ENCODE assay signal across 25 cellular contexts in genomic region chr3:18512007-18512406, GRCh38.
A peak's percentile ranks its signal among the peaks of the same experiment; 100 is the strongest.
DNase-seq lines count a peak whose midpoint lies in the region; ATAC-seq and TF ChIP-seq lines count a peak whose summit lies in the region.
"Had no signal": no experiment of that assay in that cellular context is flagged by ENCODE, and none has a peak within 500 bp of the region (broad histone marks: within the 10 kb centered on the region; RNA-seq: fewer than 3 reads in every experiment).

No MANE protein-coding gene starts in this region.

- H3K4me2 ChIP-seq in OCI-LY7 (ENCODE audit: low read length): no peak overlapping the region
- H3K4me2 ChIP-seq: A549, neural progenitor cell had no signal

- no peaks in the 10 kb centered on the region for H3K79me2 ChIP-seq in OCI-LY7 (ENCODE audit: insufficient read depth, low read depth, low read length)

- H3K4me3 ChIP-seq in OCI-LY7 (ENCODE audit: low read depth, low read length, poor library complexity, severe bottlenecking): no peak overlapping the region
- H3K4me3 ChIP-seq: A549, ascending aorta, neural progenitor cell, psoas muscle, skin epidermis, uterus had no signal

- POLR2A ChIA-PET in OCI-LY7 (lab: Charles Lee): interaction anchor here (0.6 kb wide), 1 partner anchor 216 kb away, joined by 3 read pairs; no protein-coding TSS in a partner anchor

- peaks cover 14% of the 10 kb centered on the region for H3K4me1 ChIP-seq in OCI-LY7 (ENCODE audit: insufficient read depth, low read length, poor library complexity, severe bottlenecking)
- H3K4me1 ChIP-seq: A549, ascending aorta, psoas muscle, uterus had no signal

- H3K27me3 Mint-ChIP-seq in activated T-cell treated with anti-CD3 and anti-CD28 coated beads, Interleukin-2, amount 50 U/mL, for 24 hours: no peaks in the 10 kb centered on the region
- H3K27me3 Mint-ChIP-seq in activated T-cell treated with anti-CD3 and anti-CD28 coated beads, Interleukin-2, amount 50 U/mL, for 72 hours (ENCODE audit: low read depth): no peaks in the 10 kb centered on the region
- no peaks in the 10 kb centered on the region for H3K27me3 Mint-ChIP-seq in stimulated activated naive B cell treated with anti-CD40 and anti-IgM and Interleukin-4, amounts not matched to agents 10 μg/mL and 1 μg/mL and 100 μg/mL, for 72 hours
- H3K27me3 Mint-ChIP-seq: activated CD4-positive, alpha-beta T cell treated with anti-CD3 and anti-CD28 coated beads for 36 hours had no signal

- intact Hi-C loops in OCI-LY7 (cut with micrococcal nuclease; ENCODE audit: unreplicated experiment): no loop called here

- H3K9me2 ChIP-seq in OCI-LY7 (ENCODE audit: insufficient read depth, low read length): no peaks in the 10 kb centered on the region

- ATAC-seq in activated T-cell treated with anti-CD3 and anti-CD28 coated beads, Interleukin-2, amount 50 U/mL, for 72 hours (replicated peaks in 1 of 2): no peak
- ATAC-seq in HG03432 (IDR thresholded peaks at IDR 0.05; ENCODE audit: unreplicated experiment) (peak; percentile 55), GM21447 (IDR thresholded peaks at IDR 0.05; ENCODE audit: unreplicated experiment) (no peak)
- peak; percentile 93 for ATAC-seq in stimulated activated naive B cell treated with anti-CD40 and anti-IgM and Interleukin-4, amounts not matched to agents 10 μg/mL and 1 μg/mL and 100 μg/mL, for 72 hours (replicated peaks)
- ATAC-seq: A549, psoas muscle, SK-N-SH treated with all-trans-retinoic acid at 6 μM for 48 hours had no signal

- DNase-seq in activated T-cell treated with anti-CD3 and anti-CD28 coated beads, Interleukin-2, amount 50 U/mL, for 24 hours: no peak
- DNase-seq in activated T-cell treated with anti-CD3 and anti-CD28 coated beads, Interleukin-2, amount 50 U/mL, for 72 hours: no peak
- peak; percentile 37 for DNase-seq in OCI-LY7 (ENCODE audit: low spot score)
- DNase-seq in stimulated activated naive B cell treated with anti-CD40 and anti-IgM and Interleukin-4, amounts not matched to agents 10 μg/mL and 1 μg/mL and 100 μg/mL, for 72 hours: no peak
- no peak for DNase-seq in nucleus accumbens (lab: John Stamatoyannopoulos, UW)
- DNase-seq in activated gamma-delta T cell (lab: John Stamatoyannopoulos, UW): no peak
- DNase-seq: activated CD4-positive, alpha-beta T cell treated with anti-CD3 and anti-CD28 coated beads for 36 hours; activated naive CD4-positive, alpha-beta T cell; C1 segment of cervical spinal cord; effector CD4-positive, alpha-beta T cell; NCI-H1694; NCI-H2227 treated with DMSO at 0.1 percent for 48 hours; NCI-H774; psoas muscle; stimulated activated CD4-positive, alpha-beta T cell treated with anti-CD3 and anti-CD28 coated beads, Interleukin-4, amount 100 ng/mL, for 1 hour; substantia nigra; uterus had no signal

- no peak overlapping the region for H2AFZ ChIP-seq in OCI-LY7 (ENCODE audit: low read length)
- H2AFZ ChIP-seq: neural progenitor cell had no signal

- H3K36me3 Mint-ChIP-seq in activated T-cell treated with anti-CD3 and anti-CD28 coated beads, Interleukin-2, amount 50 U/mL, for 24 hours (ENCODE audit: low read depth): peaks cover 11% of the 10 kb centered on the region
- peaks cover 2 to 9% of the 10 kb centered on the region in 2 donors for H3K36me3 Mint-ChIP-seq in activated T-cell treated with anti-CD3 and anti-CD28 coated beads, Interleukin-2, amount 50 U/mL, for 72 hours (ENCODE audit: insufficient read depth in 2 of 2)
- no peaks in the 10 kb centered on the region for H3K36me3 Mint-ChIP-seq in stimulated activated naive B cell treated with anti-CD40 and anti-IgM and Interleukin-4, amounts not matched to agents 10 μg/mL and 1 μg/mL and 100 μg/mL, for 72 hours
- H3K36me3 Mint-ChIP-seq: mesothelial cell of epicardium, neural progenitor cell had no signal

- H3K27ac ChIP-seq in OCI-LY7 (ENCODE audit: low read depth, low read length, poor library complexity, severe bottlenecking): no peak overlapping the region
- H3K27ac ChIP-seq: A549, ascending aorta, neural progenitor cell, psoas muscle, skin epidermis, uterus had no signal

- no peaks in the 10 kb centered on the region for H3K9me3 Mint-ChIP-seq in activated T-cell treated with anti-CD3 and anti-CD28 coated beads, Interleukin-2, amount 50 U/mL, for 24 hours
- peaks cover 7 to 9% of the 10 kb centered on the region in 2 donors for H3K9me3 Mint-ChIP-seq in activated T-cell treated with anti-CD3 and anti-CD28 coated beads, Interleukin-2, amount 50 U/mL, for 72 hours
- H3K9me3 Mint-ChIP-seq in stimulated activated naive B cell treated with anti-CD40 and anti-IgM and Interleukin-4, amounts not matched to agents 10 μg/mL and 1 μg/mL and 100 μg/mL, for 72 hours: peaks cover 0 to 6% of the 10 kb centered on the region in 2 donors
- H3K9me3 Mint-ChIP-seq: neural progenitor cell had no signal

- no peaks in the 10 kb centered on the region for H3K36me3 ChIP-seq in OCI-LY7 (ENCODE audit: insufficient read depth, low read length)
- H3K36me3 ChIP-seq: ascending aorta, neural progenitor cell, uterus had no signal

- no peaks in the 10 kb centered on the region for H4K20me1 ChIP-seq in OCI-LY7 (ENCODE audit: insufficient read depth, low read length)

- CTCF ChIA-PET in OCI-LY7 (lab: Charles Lee; ENCODE audit: unreplicated experiment): no interaction called here

- no peak for TF ChIP-seq CTCF in OCI-LY7 (conservative IDR thresholded peaks at IDR 0.05; ENCODE audit: low read length)

- peak overlapping the region; percentile 7 for H3K27ac Mint-ChIP-seq in activated T-cell treated with anti-CD3 and anti-CD28 coated beads, Interleukin-2, amount 50 U/mL, for 24 hours
- no peak overlapping the region for H3K27ac Mint-ChIP-seq in activated T-cell treated with anti-CD3 and anti-CD28 coated beads, Interleukin-2, amount 50 U/mL, for 72 hours
- H3K27ac Mint-ChIP-seq in stimulated activated naive B cell treated with anti-CD40 and anti-IgM and Interleukin-4, amounts not matched to agents 10 μg/mL and 1 μg/mL and 100 μg/mL, for 72 hours: peak overlapping the region; percentile 0
- H3K27ac Mint-ChIP-seq: activated CD4-positive, alpha-beta T cell treated with anti-CD3 and anti-CD28 coated beads for 36 hours; mesothelial cell of epicardium; neural progenitor cell had no signal

- H3K4me3 Mint-ChIP-seq in activated T-cell treated with anti-CD3 and anti-CD28 coated beads, Interleukin-2, amount 50 U/mL, for 24 hours: no peak overlapping the region
- no peak overlapping the region for H3K4me3 Mint-ChIP-seq in activated T-cell treated with anti-CD3 and anti-CD28 coated beads, Interleukin-2, amount 50 U/mL, for 72 hours
- peak overlapping the region; percentile 8 to 45 for H3K4me3 Mint-ChIP-seq in stimulated activated naive B cell treated with anti-CD40 and anti-IgM and Interleukin-4, amounts not matched to agents 10 μg/mL and 1 μg/mL and 100 μg/mL, for 72 hours
- H3K4me3 Mint-ChIP-seq: activated CD4-positive, alpha-beta T cell treated with anti-CD3 and anti-CD28 coated beads for 36 hours; mesothelial cell of epicardium; neural progenitor cell had no signal

- peaks cover 23% of the 10 kb centered on the region for H3K4me1 Mint-ChIP-seq in activated T-cell treated with anti-CD3 and anti-CD28 coated beads, Interleukin-2, amount 50 U/mL, for 24 hours (ENCODE audit: low read depth)
- H3K4me1 Mint-ChIP-seq in activated T-cell treated with anti-CD3 and anti-CD28 coated beads, Interleukin-2, amount 50 U/mL, for 72 hours (ENCODE audit: low read depth): peaks cover 22% of the 10 kb centered on the region
- H3K4me1 Mint-ChIP-seq in stimulated activated naive B cell treated with anti-CD40 and anti-IgM and Interleukin-4, amounts not matched to agents 10 μg/mL and 1 μg/mL and 100 μg/mL, for 72 hours: peaks cover 26 to 47% of the 10 kb centered on the region in 2 donors
- H3K4me1 Mint-ChIP-seq: mesothelial cell of epicardium had no signal

- no TSS peak for BruUV-seq in OCI-LY7 (replicated peaks; lab: Mats Ljungman, UMichigan)

- no peaks in the 10 kb centered on the region for H3K9me3 ChIP-seq in OCI-LY7 (ENCODE audit: low read length)
- H3K9me3 ChIP-seq: A549, ascending aorta, psoas muscle, uterus had no signal

Comparison
In these comparisons a context has a peak if more than half of its experiments do, and no peak if none do; other contexts are left out.
1. H3K4me3 Mint-ChIP-seq: peak in stimulated activated naive B cell treated with anti-CD40 and anti-IgM and Interleukin-4, amounts not matched to agents 10 μg/mL and 1 μg/mL and 100 μg/mL, for 72 hours (2 of 2); none in activated T-cell treated with anti-CD3 and anti-CD28 coated beads, Interleukin-2, amount 50 U/mL, for 24 hours (single experiment) and activated T-cell treated with anti-CD3 and anti-CD28 coated beads, Interleukin-2, amount 50 U/mL, for 72 hours (0 of 2).
2. ATAC-seq: peak in HG03432 (single experiment) and stimulated activated naive B cell treated with anti-CD40 and anti-IgM and Interleukin-4, amounts not matched to agents 10 μg/mL and 1 μg/mL and 100 μg/mL, for 72 hours (2 of 2); none in activated T-cell treated with anti-CD3 and anti-CD28 coated beads, Interleukin-2, amount 50 U/mL, for 72 hours (0 of 2) and GM21447 (single experiment).